Comparison of ENCODE assay signal across 24 cellular contexts in the genomic region with DNA sequence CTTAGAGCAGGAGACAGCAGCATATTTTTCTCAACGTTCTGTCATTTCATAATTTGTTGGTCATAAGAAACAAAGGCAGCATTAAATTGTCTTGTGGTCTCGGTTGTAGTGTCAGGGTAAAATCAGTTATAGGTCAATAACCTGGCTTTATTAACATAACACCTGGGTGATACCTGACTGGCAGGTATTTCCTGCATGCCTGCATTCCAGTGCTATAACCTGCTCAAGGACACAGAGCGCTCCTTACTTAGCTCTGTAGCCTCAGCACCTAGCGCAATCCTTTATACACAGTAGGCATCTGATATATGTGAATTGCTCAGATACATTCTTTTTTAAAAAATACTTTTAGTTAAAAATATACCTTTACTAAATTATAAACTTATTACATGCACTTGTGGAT. TPM values are rescaled to one million over a fixed set of nuclear protein-coding genes. Genes with fewer than 3 reads are reported as not detected.
A peak's percentile ranks its signal among the peaks of the same experiment; 100 is the strongest.
DNase-seq lines count a peak whose midpoint lies in the region; ATAC-seq and TF ChIP-seq lines count a peak whose summit lies in the region.
"Had no signal": no experiment of that assay in that cellular context is flagged by ENCODE, and none has a peak within 500 bp of the region (broad histone marks: within the 10 kb centered on the region; RNA-seq: fewer than 3 reads in every experiment).

No MANE protein-coding gene starts in this region.

- TF ChIP-seq CTCF in Calu3 (IDR thresholded peaks at IDR 0.05; ENCODE audit: unreplicated experiment) (no peak), sigmoid colon (IDR thresholded peaks at IDR 0.05) (no peak)

- peaks cover 19% of the 10 kb centered on the region for H3K4me1 Mint-ChIP-seq in Calu3 (ENCODE audit: low read depth, unreplicated experiment)

- H3K36me3 Mint-ChIP-seq in Calu3 (ENCODE audit: insufficient read depth, unreplicated experiment): no peaks in the 10 kb centered on the region

- intact Hi-C loops in Calu3 (cut with micrococcal nuclease; ENCODE audit: unreplicated experiment): no loop called here
- intact Hi-C loops in sigmoid colon (cut with DNase I): no loop called here

- DNase-seq in Calu3 (peak; percentile 77), H7 (peak; percentile 2), iPS-NIHi7 (ENCODE audit: extremely low spot score) (peak; percentile 20), renal cortical epithelial cell (ENCODE audit: low read depth) (peak; percentile 5), ecto neural progenitor cell (ENCODE audit: low spot score) (no peak), sigmoid colon (no peak)
- DNase-seq: AML-193; CD4-positive, alpha-beta T cell; DMS53; Kasumi-1; MV-4-11; NCI-H1105; NCI-H1436 treated with DMSO at 0.1 percent for 48 hours; NCI-H1930; NCI-H2107; NCI-H446 treated with DMSO at 0.1 percent for 48 hours; NCI-H526; NCI-H82; NK-92 treated with Interleukin-12 subunit alpha and Interleukin-12 subunit beta, amount 100 ng/mL, for 24 hours; Right ventricle myocardium superior; RPMI8226 had no signal

- 52 to 81% methylated on average over 4 of the region's 4 CpGs for WGBS in sigmoid colon, 2 donors

- no peaks in the 10 kb centered on the region for H3K27me3 Mint-ChIP-seq in Calu3 (ENCODE audit: unreplicated experiment)

- H3K27me3 ChIP-seq in H7 (ENCODE audit: control insufficient read depth, insufficient read depth, low read length): no peaks in the 10 kb centered on the region
- H3K27me3 ChIP-seq in sigmoid colon: no peaks in the 10 kb centered on the region
- H3K27me3 ChIP-seq: BLaER1 treated with 17β-estradiol and CSF1 and Interleukin-3, amounts not matched to agents 10 nM and 100 nM had no signal

- no peaks in the 10 kb centered on the region for H3K9me3 ChIP-seq in sigmoid colon
- H3K9me3 ChIP-seq: BLaER1 treated with 17β-estradiol and CSF1 and Interleukin-3, amounts not matched to agents 10 nM and 100 nM had no signal

- TF ChIP-seq POLR2A in sigmoid colon (IDR thresholded peaks at IDR 0.05): no peak

- no peak overlapping the region for H3K4me3 ChIP-seq in H7 (ENCODE audit: insufficient read depth, low read depth, low read length)
- no peak overlapping the region for H3K4me3 ChIP-seq in sigmoid colon
- H3K4me3 ChIP-seq: BLaER1 treated with 17β-estradiol and CSF1 and Interleukin-3, amounts not matched to agents 10 nM and 100 nM; K562 had no signal

- ATAC-seq in HG02798 (IDR thresholded peaks at IDR 0.05; ENCODE audit: poor library complexity, unreplicated experiment): no peak
- ATAC-seq: K562 had no signal

- no peak overlapping the region for H3K4me3 Mint-ChIP-seq in Calu3 (ENCODE audit: low read depth, unreplicated experiment)
- H3K4me3 Mint-ChIP-seq: CD4-positive, alpha-beta T cell had no signal

- no peak overlapping the region for H3K27ac ChIP-seq in sigmoid colon
- H3K27ac ChIP-seq: BLaER1 treated with 17β-estradiol and CSF1 and Interleukin-3, amounts not matched to agents 10 nM and 100 nM had no signal

- H3K4me1 ChIP-seq in sigmoid colon: peaks cover 0 to 24% (median 18%) of the 10 kb centered on the region in 4 donors

- H3K9me3 Mint-ChIP-seq in Calu3 (ENCODE audit: low read depth, unreplicated experiment): no peaks in the 10 kb centered on the region
- H3K9me3 Mint-ChIP-seq: CD4-positive, alpha-beta T cell had no signal

- H3K36me3 ChIP-seq in H7 (replicated peaks; ENCODE audit: control insufficient read depth, insufficient read depth, low read length) (no peaks in the 10 kb centered on the region), sigmoid colon (no peaks in the 10 kb centered on the region)
- H3K36me3 ChIP-seq: BLaER1 treated with 17β-estradiol and CSF1 and Interleukin-3, amounts not matched to agents 10 nM and 100 nM had no signal

- no TSS peak for BruUV-seq in Calu3 (replicated peaks; lab: Mats Ljungman, UMichigan)

- CTCF ChIA-PET in Calu3 (lab: Charles Lee): interaction anchor here (0.5 to 0.6 kb wide), 2 partner anchors 18 to 514 kb away, joined by 4 to 7 read pairs; no protein-coding TSS in a partner anchor

- TF ChIP-seq EP300 in sigmoid colon (IDR thresholded peaks at IDR 0.05): no peak

- H3K27ac Mint-ChIP-seq in Calu3 (ENCODE audit: unreplicated experiment): no peak overlapping the region
- H3K27ac Mint-ChIP-seq: CD4-positive, alpha-beta T cell had no signal

RNA-seq across cellular contexts. Expression of a gene that starts 38.9 kb away (rescaled TPM):
- total RNA-seq in Calu3 (2022) (0.21 and 0.81 TPM in 2 replicates), renal cortical epithelial cell (1.0 and 2.3 TPM in 2 replicates), sigmoid colon (10 to 100 TPM; 60.2 to 92.9 (median 79.1) TPM)
- 7.3 and 8.9 TPM in 2 replicates for total RNA-seq in H7 (2014; rRNA removed; shearing (Covaris generic))
- 1 to 10 TPM; 3.7 to 4.2 (median 4.0) TPM for polyA plus RNA-seq in sigmoid colon
- polyA plus RNA-seq: K562 had no signal

Comparison
In these comparisons a context has a peak if more than half of its experiments do, and no peak if none do; other contexts are left out.
1. DNase-seq: peak in Calu3 (single experiment), H7 (single experiment), iPS-NIHi7 (single experiment) and renal cortical epithelial cell (single experiment); none in ecto neural progenitor cell (single experiment) and sigmoid colon (single experiment).